19 cellular contexts compared by ENCODE assay signal in genomic region chr17:79171152-79171551, GRCh38.
A peak's percentile ranks its signal among the peaks of the same experiment; 100 is the strongest.
DNase-seq lines count a peak whose midpoint lies in the region; ATAC-seq and TF ChIP-seq lines count a peak whose summit lies in the region.
"Had no signal": no experiment of that assay in that cellular context is flagged by ENCODE, and none has a peak within 500 bp of the region (broad histone marks: within the 10 kb centered on the region; RNA-seq: fewer than 3 reads in every experiment).

No MANE protein-coding gene starts in this region.

- H3K27me3 ChIP-seq in WERI-Rb-1 (ENCODE audit: insufficient read depth, low read depth, severe bottlenecking) (no peaks in the 10 kb centered on the region), mesenchymal stem cell (ENCODE audit: control insufficient read depth in 1 of 2, insufficient read depth in 1 of 2, low read length in 2 of 2) (peaks cover 8 to 65% of the 10 kb centered on the region in 2 experiments)

- ATAC-seq in HG02870 (IDR thresholded peaks at IDR 0.05; ENCODE audit: unreplicated experiment): no peak
- ATAC-seq: Right ventricle myocardium inferior had no signal

- peaks cover 4% of the 10 kb centered on the region for H3K4me1 ChIP-seq in mesenchymal stem cell (ENCODE audit: control insufficient read depth, insufficient read depth, low read depth, low read length)
- H3K4me1 ChIP-seq: SJSA1 had no signal

- in situ Hi-C loops in G401 (cut with HindIII; ENCODE audit: low sequenced_read_pairs): no loop called here

- no peak overlapping the region for H3K18ac ChIP-seq in mesenchymal stem cell (ENCODE audit: low read depth in 1 of 2, low read length in 2 of 2)

- H2BK5ac ChIP-seq in mesenchymal stem cell (ENCODE audit: low read depth, low read length, poor library complexity, severe bottlenecking): no peak overlapping the region

- H4K8ac ChIP-seq in mesenchymal stem cell (ENCODE audit: low read length): no peak overlapping the region

- no peak overlapping the region for H2BK15ac ChIP-seq in mesenchymal stem cell (ENCODE audit: low read depth, poor library complexity, severe bottlenecking)

- peak overlapping the region; percentile 36 for H3K27ac ChIP-seq in WERI-Rb-1
- H3K27ac ChIP-seq in mesenchymal stem cell (ENCODE audit: low read length, poor library complexity, severe bottlenecking): no peak overlapping the region
- H3K27ac ChIP-seq: SJSA1 had no signal

- no peak overlapping the region for H3K4ac ChIP-seq in mesenchymal stem cell (ENCODE audit: low read depth in 1 of 2, low read length in 2 of 2)

- H2AFZ ChIP-seq in mesenchymal stem cell (ENCODE audit: low read depth, low read length): no peak overlapping the region

- no peaks in the 10 kb centered on the region for H3K79me1 ChIP-seq in mesenchymal stem cell (replicated peaks; ENCODE audit: low read length, poor library complexity, severe bottlenecking)

- no peak overlapping the region for H3K14ac ChIP-seq in mesenchymal stem cell (ENCODE audit: low read length in 2 of 2)

- DNase-seq in NCI-H2171 treated with DMSO at 0.1 percent for 48 hours (lab: John Stamatoyannopoulos, UW) (peak; percentile 24), NCI-H2171 (lab: John Stamatoyannopoulos, UW) (no peak), G401 (ENCODE audit: low spot score) (peak; percentile 68), WERI-Rb-1 (peak; percentile 56), mesenchymal stem cell (peak; percentile 13), anterior cingulate cortex (lab: John Stamatoyannopoulos, UW) (no peak), mucosa of gallbladder (ENCODE audit: low spot score) (no peak)
- DNase-seq: 8988T; CD4-positive, alpha-beta T cell; COR-L47; DND-41; H7; Kasumi-1; NCI-H187; NCI-H748 treated with DMSO at 0.1 percent for 48 hours; OCI-M1 had no signal

- WGBS in mesenchymal stem cell: 50% methylated on average over 13 of the region's 13 CpGs

- no peaks in the 10 kb centered on the region for H3K9me3 ChIP-seq in WERI-Rb-1 (ENCODE audit: severe bottlenecking)
- H3K9me3 ChIP-seq in mesenchymal stem cell (ENCODE audit: control insufficient read depth, low read length): no peaks in the 10 kb centered on the region

- no peak overlapping the region for H3K23ac ChIP-seq in mesenchymal stem cell (ENCODE audit: low read length in 2 of 2)

- TF ChIP-seq CTCF in WERI-Rb-1 (IDR thresholded peaks at IDR 0.05; ENCODE audit: low read depth, low read length): peak; percentile 10; the same call in 1 of the 2 replicates

- H2AK5ac ChIP-seq in mesenchymal stem cell (ENCODE audit: low read length, severe bottlenecking): no peak overlapping the region

- no peak overlapping the region for H2BK12ac ChIP-seq in mesenchymal stem cell (ENCODE audit: low read length in 2 of 2)

- H4K91ac ChIP-seq in mesenchymal stem cell (ENCODE audit: low read length): no peak overlapping the region

- no peak overlapping the region for H3K9ac ChIP-seq in mesenchymal stem cell (ENCODE audit: low read length)

- H3K4me3 ChIP-seq in WERI-Rb-1 (ENCODE audit: low read depth, low read length) (no peak overlapping the region), mesenchymal stem cell (ENCODE audit: insufficient read depth in 1 of 2, low read depth in 1 of 2, low read length in 2 of 2) (no peak overlapping the region)
- H3K4me3 ChIP-seq: SJSA1 had no signal

- no peak overlapping the region for H2BK120ac ChIP-seq in mesenchymal stem cell (ENCODE audit: low read depth, low read length)

- H3K36me3 ChIP-seq in WERI-Rb-1 (peaks cover 22% of the 10 kb centered on the region), mesenchymal stem cell (ENCODE audit: control insufficient read depth in 1 of 2, insufficient read depth in 2 of 2, low read depth in 1 of 2, low read length in 2 of 2) (peaks cover 0 to 3% of the 10 kb centered on the region in 2 experiments)
- H3K36me3 ChIP-seq: SJSA1 had no signal

- no peak overlapping the region for H3K4me2 ChIP-seq in mesenchymal stem cell (ENCODE audit: low read length, poor library complexity, severe bottlenecking)

Comparison
In these comparisons a context has a peak if more than half of its experiments do, and no peak if none do; other contexts are left out.
1. DNase-seq: peak in NCI-H2171 treated with DMSO at 0.1 percent for 48 hours (single experiment), G401 (single experiment), WERI-Rb-1 (single experiment) and mesenchymal stem cell (single experiment); none in NCI-H2171 (single experiment), anterior cingulate cortex (0 of 58) and mucosa of gallbladder (single experiment).